ENCODE assay signal across 30 cellular contexts in genomic region chr3:30581982-30582381, GRCh38.
"Had no signal": no experiment of that assay in that cellular context is flagged by ENCODE, and none has a peak within 500 bp of the region (broad histone marks: within the 10 kb centered on the region; RNA-seq: fewer than 3 reads in every experiment).

No MANE protein-coding gene starts in this region.

- H3K4me1 ChIP-seq: neural progenitor cell, parathyroid adenoma, tibial nerve had no signal

- H3K27ac ChIP-seq: cardiac muscle cell, gastrocnemius medialis, neural progenitor cell, parathyroid adenoma, psoas muscle, right atrium auricular region, spleen, tibial nerve, VCaP had no signal

- H3K4me3 Mint-ChIP-seq: activated naive CD4-positive, alpha-beta T cell treated with anti-CD3 and anti-CD28 coated beads, Interleukin-2, amount 50 U/mL, for 24 hours; effector memory CD8-positive, alpha-beta T cell; memory B cell; naive thymus-derived CD8-positive, alpha-beta T cell; neural progenitor cell; T-helper 1 cell treated with Interleukin-12 subunit alpha and Interleukin-12 subunit beta and Interleukin-4 antibody, amounts not matched to agents 30 μg/mL and 1 μg/mL, for 36 hours had no signal

- H3K36me3 Mint-ChIP-seq: activated naive CD4-positive, alpha-beta T cell treated with anti-CD3 and anti-CD28 coated beads, Interleukin-2, amount 50 U/mL, for 24 hours; memory B cell; naive thymus-derived CD8-positive, alpha-beta T cell; neural progenitor cell had no signal

- H3K4me2 ChIP-seq: neural progenitor cell had no signal

- FAIRE-seq: TTC549, urothelium cell line had no signal

- DNase-seq: activated CD4-positive, alpha-beta T cell treated with anti-CD3 and anti-CD28 coated beads for 48 hours; activated CD4-positive, alpha-beta T cell treated with anti-CD3 and anti-CD28 coated beads, Interleukin-2, amount 50 U/mL, for 48 hours; activated CD8-positive, alpha-beta memory T cell treated with anti-CD3 and anti-CD28 coated beads for 24 hours; activated effector memory CD4-positive, alpha-beta T cell treated with anti-CD3 and anti-CD28 coated beads, Interleukin-2, amount 50 U/mL, for 16 hours; cortex of kidney; effector memory CD8-positive, alpha-beta T cell; erythroblast; gastrocnemius medialis; glutamatergic neuron; islet precursor cell; left colon; naive thymus-derived CD8-positive, alpha-beta T cell; occipital lobe; psoas muscle; spleen; stimulated activated naive CD4-positive, alpha-beta T cell treated with Interleukin-2 at 50 U/mL for 16 hours; SW 1271; T-helper 9 cell had no signal

- H3K9me3 ChIP-seq: gastrocnemius medialis, psoas muscle, right atrium auricular region, spleen, tibial nerve had no signal

- H3K27me3 ChIP-seq: cardiac muscle cell, gastrocnemius medialis, neural progenitor cell, right atrium auricular region, spleen, tibial nerve had no signal

- H3K9me3 Mint-ChIP-seq: activated naive CD4-positive, alpha-beta T cell treated with anti-CD3 and anti-CD28 coated beads, Interleukin-2, amount 50 U/mL, for 24 hours; effector memory CD8-positive, alpha-beta T cell; memory B cell; naive thymus-derived CD8-positive, alpha-beta T cell; neural progenitor cell; T-helper 1 cell treated with Interleukin-12 subunit alpha and Interleukin-12 subunit beta and Interleukin-4 antibody, amounts not matched to agents 30 μg/mL and 1 μg/mL, for 36 hours had no signal

- H3K27ac Mint-ChIP-seq: activated naive CD4-positive, alpha-beta T cell treated with anti-CD3 and anti-CD28 coated beads, Interleukin-2, amount 50 U/mL, for 24 hours; effector memory CD8-positive, alpha-beta T cell; memory B cell; naive thymus-derived CD8-positive, alpha-beta T cell; neural progenitor cell; T-helper 1 cell treated with Interleukin-12 subunit alpha and Interleukin-12 subunit beta and Interleukin-4 antibody, amounts not matched to agents 30 μg/mL and 1 μg/mL, for 36 hours had no signal

- H2AFZ ChIP-seq: parathyroid adenoma had no signal

- H3K4me1 Mint-ChIP-seq: neural progenitor cell had no signal

- H3K4me3 ChIP-seq: cardiac muscle cell, gastrocnemius medialis, neural progenitor cell, psoas muscle, right atrium auricular region, spleen, tibial nerve had no signal

- H3K36me3 ChIP-seq: cardiac muscle cell, gastrocnemius medialis, neural progenitor cell, right atrium auricular region, spleen, tibial nerve had no signal

- H3K9ac ChIP-seq: neural progenitor cell, parathyroid adenoma had no signal

- ATAC-seq: activated CD4-positive, CD25-positive, alpha-beta regulatory T cell treated with anti-CD3 and anti-CD28 coated beads, Interleukin-2, amount 50 U/mL, for 24 hours; effector memory CD8-positive, alpha-beta T cell; gastrocnemius medialis; left colon; naive thymus-derived CD8-positive, alpha-beta T cell; psoas muscle had no signal

- H3K27me3 Mint-ChIP-seq: activated naive CD4-positive, alpha-beta T cell treated with anti-CD3 and anti-CD28 coated beads, Interleukin-2, amount 50 U/mL, for 24 hours; effector memory CD8-positive, alpha-beta T cell; memory B cell; naive thymus-derived CD8-positive, alpha-beta T cell had no signal

- H3K79me2 ChIP-seq: parathyroid adenoma had no signal
